In the genomic region with DNA sequence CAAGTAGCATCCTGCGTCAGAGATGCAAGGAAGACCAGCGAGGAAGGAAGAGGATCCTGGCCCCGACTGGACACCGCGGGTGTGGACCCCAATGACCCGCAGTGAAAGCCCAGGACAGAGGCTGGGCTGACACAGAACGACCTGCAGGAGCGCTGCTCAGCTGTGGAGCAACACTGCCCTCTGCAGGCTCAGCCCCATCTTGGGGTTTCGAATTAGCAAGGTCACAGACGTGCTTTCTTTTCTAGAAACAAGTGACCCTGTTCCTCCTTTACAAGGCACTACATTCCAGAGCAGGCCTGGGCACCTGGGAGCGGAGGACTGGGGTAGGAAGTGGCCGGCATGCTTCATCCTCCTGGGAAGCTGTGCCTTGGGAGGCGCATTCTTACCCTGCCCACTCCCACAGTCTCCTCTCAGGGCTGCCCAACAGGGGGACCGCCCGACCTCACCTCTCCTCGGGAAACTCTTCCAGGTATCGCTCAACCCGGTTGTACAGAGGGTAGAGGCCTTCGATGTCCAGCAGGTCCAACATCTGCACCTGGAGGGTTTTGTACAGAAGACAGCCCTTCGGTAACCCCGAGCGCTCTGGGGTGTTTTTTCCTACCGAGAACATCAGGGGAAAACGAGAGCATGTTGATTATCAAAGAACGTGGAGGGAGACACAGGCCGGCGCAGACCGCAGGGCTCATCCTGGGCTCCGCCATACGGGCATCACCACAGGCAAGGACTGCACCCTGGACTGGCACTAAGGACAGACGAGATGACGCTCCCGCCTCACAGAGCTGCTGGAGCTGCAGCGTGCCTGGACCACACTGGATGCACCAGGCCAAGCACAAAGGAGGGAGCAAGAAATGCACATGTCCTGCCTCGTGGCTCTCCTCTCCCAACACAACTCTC, we compare ENCODE assay signal across 8 cellular contexts. TPM values are rescaled to one million over a fixed set of nuclear protein-coding genes. Genes with fewer than 3 reads are reported as not detected.
DNase-seq lines count a peak whose midpoint lies in the region; ATAC-seq and TF ChIP-seq lines count a peak whose summit lies in the region.

No MANE protein-coding gene starts in this region.

- H3K14ac ChIP-seq in H9 (ENCODE audit: insufficient read depth, low read length), result no peak overlapping the region

- H3K4me3 Mint-ChIP-seq in CD4-positive, CD25-positive, alpha-beta regulatory T cell, result no peak overlapping the region
- H3K4me3 Mint-ChIP-seq in H9, result no peak overlapping the region
- no peak overlapping the region for H3K4me3 Mint-ChIP-seq in activated CD8-positive, alpha-beta T cell treated with anti-CD3 and anti-CD28 coated beads for 36 hours

- intact Hi-C loops in activated CD8-positive, alpha-beta T cell treated with anti-CD3 and anti-CD28 coated beads for 36 hours (cut with micrococcal nuclease), result loop anchor here (10.0 kb wide), 1 partner anchor 310 kb away; a partner anchor contains a TSS

- no peak overlapping the region for H3T11ph ChIP-seq in H9 (ENCODE audit: low read length)

- no peak overlapping the region for H3K23ac ChIP-seq in H9 (ENCODE audit: insufficient read length, low read depth, low read length)

- H3K27ac ChIP-seq in CD4-positive, CD25-positive, alpha-beta regulatory T cell (ENCODE audit: insufficient read depth, low read length, poor library complexity, severe bottlenecking), result no peak overlapping the region
- no peak overlapping the region for H3K27ac ChIP-seq in H9 (ENCODE audit: insufficient read length, low read depth, low read length)

- peaks cover 50% of the 10 kb centered on the region for H3K36me3 ChIP-seq in CD4-positive, CD25-positive, alpha-beta regulatory T cell (ENCODE audit: control insufficient read depth, insufficient read depth, low read length)

- CTCF ChIA-PET in activated CD8-positive, alpha-beta T cell treated with anti-CD3 and anti-CD28 coated beads for 36 hours (lab: Charles Lee), result interaction anchor here (0.7 to 2.5 kb wide), 9 partner anchors 10 to 495 kb away, joined by 3 to 14 read pairs (median 3); a partner anchor contains a TSS

- H3K79me1 ChIP-seq in H9 (ENCODE audit: insufficient read depth, low read depth, low read length, poor library complexity, severe bottlenecking), result no peaks in the 10 kb centered on the region

- no peak overlapping the region for H4K5ac ChIP-seq in H9 (ENCODE audit: insufficient read length, low read depth, low read length)

- H3K56ac ChIP-seq in H9 (ENCODE audit: insufficient read length, low read depth, low read length), result no peak overlapping the region

- no peak overlapping the region for H3K4me3 ChIP-seq in CD4-positive, CD25-positive, alpha-beta regulatory T cell (ENCODE audit: low read depth, low read length)

- H2BK12ac ChIP-seq in H9 (ENCODE audit: insufficient read length, low read depth, low read length), result no peak overlapping the region

- H4K20me1 ChIP-seq in H9 (ENCODE audit: control insufficient read depth, insufficient read depth, insufficient read length), result no peaks in the 10 kb centered on the region

- no peak overlapping the region for H2BK15ac ChIP-seq in H9 (ENCODE audit: low read depth, low read length)

- no CpG with 5 or more reads among the region's 35 CpGs for WGBS in H9 (ENCODE audit: extremely low coverage, insufficient read length, low lambda C conversion rate)

- H3K27me3 Mint-ChIP-seq in CD4-positive, CD25-positive, alpha-beta regulatory T cell, result no peaks in the 10 kb centered on the region
- no peaks in the 10 kb centered on the region for H3K27me3 Mint-ChIP-seq in H9 (ENCODE audit: low read depth)
- H3K27me3 Mint-ChIP-seq in activated CD8-positive, alpha-beta T cell treated with anti-CD3 and anti-CD28 coated beads for 36 hours, result no peaks in the 10 kb centered on the region

- no peak overlapping the region for H2BK20ac ChIP-seq in H9 (ENCODE audit: low read depth, low read length, poor library complexity, severe bottlenecking)

- H3K9ac ChIP-seq in H9 (ENCODE audit: extremely low read depth, insufficient read length, low read length), result no peak overlapping the region

- H3K4me1 ChIP-seq in CD4-positive, CD25-positive, alpha-beta regulatory T cell (ENCODE audit: control insufficient read depth, insufficient read depth, low read length, poor library complexity, severe bottlenecking), result no peaks in the 10 kb centered on the region
- no peaks in the 10 kb centered on the region for H3K4me1 ChIP-seq in H9 (ENCODE audit: insufficient read depth, low read length)

- no peak overlapping the region for H4K91ac ChIP-seq in H9 (ENCODE audit: insufficient read length, low read depth, low read length)

- no peak overlapping the region for H2AFZ ChIP-seq in H9 (ENCODE audit: low read length)

- H3K9me3 ChIP-seq in CD4-positive, CD25-positive, alpha-beta regulatory T cell (ENCODE audit: control insufficient read depth in 2 of 2, low read length in 2 of 2), result no peaks in the 10 kb centered on the region
- H3K9me3 ChIP-seq in H9 (ENCODE audit: control insufficient read depth, low read depth, low read length), result no peaks in the 10 kb centered on the region

- H4K8ac ChIP-seq in H9 (replicated peaks; ENCODE audit: insufficient read length, low read depth, low read length), result no peak overlapping the region

- H3K4me1 Mint-ChIP-seq in CD4-positive, CD25-positive, alpha-beta regulatory T cell, result peaks cover 0 to 5% (median 2%) of the 10 kb centered on the region in 4 donors
- H3K4me1 Mint-ChIP-seq in H9, result no peaks in the 10 kb centered on the region
- peaks cover 14% of the 10 kb centered on the region for H3K4me1 Mint-ChIP-seq in activated CD8-positive, alpha-beta T cell treated with anti-CD3 and anti-CD28 coated beads for 36 hours (ENCODE audit: low read depth)

- peak overlapping the region in 1 of 3 donors; percentile 31 for H3K27ac Mint-ChIP-seq in CD4-positive, CD25-positive, alpha-beta regulatory T cell
- peak overlapping the region; percentile 55 to 81 (median 67); a peak in 3 of 7 replicates for H3K27ac Mint-ChIP-seq in H9
- no peak overlapping the region for H3K27ac Mint-ChIP-seq in activated CD8-positive, alpha-beta T cell treated with anti-CD3 and anti-CD28 coated beads for 36 hours

- peak; percentile 99 for TF ChIP-seq CTCF in H9 (conservative IDR thresholded peaks at IDR 0.05)
- TF ChIP-seq CTCF in activated CD8-positive, alpha-beta T cell treated with anti-CD3 and anti-CD28 coated beads for 36 hours (IDR thresholded peaks at IDR 0.05), result peak; percentile 74

- no peak overlapping the region for H3K4me2 ChIP-seq in H9 (ENCODE audit: insufficient read depth, insufficient read length, low read length)

- no peak overlapping the region for H2AK5ac ChIP-seq in H9 (ENCODE audit: insufficient read length, low read length)

- peak; percentile 53 to 63 for ATAC-seq in CD4-positive, CD25-positive, alpha-beta regulatory T cell (ENCODE audit: low read depth in 2 of 2)
- peak; percentile 52 for ATAC-seq in activated CD8-positive, alpha-beta T cell treated with anti-CD3 and anti-CD28 coated beads for 36 hours
- no peak for ATAC-seq in GM18502 (IDR thresholded peaks at IDR 0.05; ENCODE audit: poor library complexity, unreplicated experiment)

- no peaks in the 10 kb centered on the region for H3K79me2 ChIP-seq in H9 (ENCODE audit: insufficient read depth, low read length)

- no peak overlapping the region for H2BK120ac ChIP-seq in H9 (ENCODE audit: low read depth, low read length, poor library complexity, severe bottlenecking)

- no peaks in the 10 kb centered on the region for H3K23me2 ChIP-seq in H9 (ENCODE audit: insufficient read length, low read depth, low read length, poor library complexity, severe bottlenecking)

- no peaks in the 10 kb centered on the region for H3K27me3 ChIP-seq in CD4-positive, CD25-positive, alpha-beta regulatory T cell (ENCODE audit: control insufficient read depth, insufficient read depth, low read length)
- no peaks in the 10 kb centered on the region for H3K27me3 ChIP-seq in H9 (ENCODE audit: insufficient read depth, low read length)

- H3K18ac ChIP-seq in H9 (ENCODE audit: insufficient read length, low read depth, low read length), result no peak overlapping the region

- H2BK5ac ChIP-seq in H9 (ENCODE audit: insufficient read length, low read length), result no peak overlapping the region

- H3K4ac ChIP-seq in H9 (ENCODE audit: low read depth, low read length), result no peak overlapping the region

- POLR2A ChIA-PET in activated CD8-positive, alpha-beta T cell treated with anti-CD3 and anti-CD28 coated beads for 36 hours (lab: Charles Lee), result no interaction called here

- DNase-seq in CD4-positive, CD25-positive, alpha-beta regulatory T cell, result peak; percentile 39 to 76 (median 58)
- peak; percentile 93 for DNase-seq in H9
- peak; percentile 55 for DNase-seq in NCI-H748 (lab: John Stamatoyannopoulos, UW; ENCODE audit: unreplicated experiment)
- peak; percentile 80 for DNase-seq in activated CD8-positive, alpha-beta T cell treated with anti-CD3 and anti-CD28 coated beads for 36 hours
- DNase-seq in effector CD8-positive, alpha-beta T cell (lab: John Stamatoyannopoulos, UW), result peak; percentile 7
- DNase-seq in medulla oblongata (ENCODE audit: extremely low spot score), result peak; percentile 77
- DNase-seq in stimulated activated CD8-positive, alpha-beta memory T cell treated with anti-CD3 and anti-CD28 coated beads, Interleukin-15, amount 100 ng/mL, for 24 hours (ENCODE audit: low read depth), result peak; percentile 19

- no peaks in the 10 kb centered on the region for H3K9me3 Mint-ChIP-seq in CD4-positive, CD25-positive, alpha-beta regulatory T cell
- no peaks in the 10 kb centered on the region for H3K9me3 Mint-ChIP-seq in H9
- no peaks in the 10 kb centered on the region for H3K9me3 Mint-ChIP-seq in activated CD8-positive, alpha-beta T cell treated with anti-CD3 and anti-CD28 coated beads for 36 hours

- peaks cover 32% of the 10 kb centered on the region for H3K36me3 Mint-ChIP-seq in CD4-positive, CD25-positive, alpha-beta regulatory T cell
- H3K36me3 Mint-ChIP-seq in H9 (ENCODE audit: insufficient read depth in 1 of 3, low read depth in 3 of 3), result peaks cover 12 to 44% (median 28%) of the 10 kb centered on the region in 3 experiments; a peak in 6 of 7 replicates
- peaks cover 45% of the 10 kb centered on the region for H3K36me3 Mint-ChIP-seq in activated CD8-positive, alpha-beta T cell treated with anti-CD3 and anti-CD28 coated beads for 36 hours (ENCODE audit: low read depth)

RNA-seq across cellular contexts. Expression of a gene that starts 35.0 kb away (rescaled TPM):
- total RNA-seq in CD4-positive, CD25-positive, alpha-beta regulatory T cell, result 9.2 TPM
- polyA plus RNA-seq in CD4-positive, CD25-positive, alpha-beta regulatory T cell, result 1 to 10 TPM; 3.8 to 5.9 (median 5.4) TPM
- total RNA-seq in H9 (2021), result 10.7 and 12.9 TPM in 2 replicates
- total RNA-seq in activated CD8-positive, alpha-beta T cell treated with anti-CD3 and anti-CD28 coated beads for 36 hours, result 10 to 100 TPM; 12.5 to 15.8 TPM

Comparison
In these comparisons a context has a peak if more than half of its experiments do, and no peak if none do; other contexts are left out.
1. DNase-seq: peak in every context shown above with its lines; median percentile 93 in H9; 80 in activated CD8-positive, alpha-beta T cell treated with anti-CD3 and anti-CD28 coated beads for 36 hours; 77 in medulla oblongata; 58 in CD4-positive, CD25-positive, alpha-beta regulatory T cell; 55 in NCI-H748; 19 in stimulated activated CD8-positive, alpha-beta memory T cell treated with anti-CD3 and anti-CD28 coated beads, Interleukin-15, amount 100 ng/mL, for 24 hours; 7 in effector CD8-positive, alpha-beta T cell.